In genomic region chr16:57893217-57893558, GRCh38 we compare ENCODE assay signal across 22 cellular contexts.
A peak's percentile ranks its signal among the peaks of the same experiment; 100 is the strongest.
DNase-seq lines count a peak whose midpoint lies in the region; ATAC-seq and TF ChIP-seq lines count a peak whose summit lies in the region.
"Had no signal": no experiment of that assay in that cellular context is flagged by ENCODE, and none has a peak within 500 bp of the region (broad histone marks: within the 10 kb centered on the region; RNA-seq: fewer than 3 reads in every experiment).

No MANE protein-coding gene starts in this region.

- no peak overlapping the region for H2AFZ ChIP-seq in mesenchymal stem cell (ENCODE audit: low read depth, low read length)

- H2BK12ac ChIP-seq in mesenchymal stem cell (ENCODE audit: low read length in 2 of 2), result no peak overlapping the region

- no peaks in the 10 kb centered on the region for H3K9me3 ChIP-seq in mesenchymal stem cell (ENCODE audit: control insufficient read depth, low read length)
- H3K9me3 ChIP-seq in suprapubic skin, result no peaks in the 10 kb centered on the region
- H3K9me3 ChIP-seq: BE2C, heart left ventricle, SK-N-SH, uterus had no signal

- no peak overlapping the region for H2BK15ac ChIP-seq in mesenchymal stem cell (ENCODE audit: low read depth, poor library complexity, severe bottlenecking)

- no peaks in the 10 kb centered on the region for H3K27me3 ChIP-seq in HL-60 (ENCODE audit: insufficient read depth, poor library complexity, severe bottlenecking)
- H3K27me3 ChIP-seq in mesenchymal stem cell (ENCODE audit: control insufficient read depth in 1 of 2, insufficient read depth in 1 of 2, low read length in 2 of 2), result peaks cover 0 to 33% of the 10 kb centered on the region in 2 experiments
- H3K27me3 ChIP-seq in suprapubic skin, result no peaks in the 10 kb centered on the region
- H3K27me3 ChIP-seq: BE2C, heart left ventricle, uterus had no signal

- H3K4me1 ChIP-seq in mesenchymal stem cell (ENCODE audit: control insufficient read depth, insufficient read depth, low read depth, low read length) (peaks cover 30% of the 10 kb centered on the region), suprapubic skin (peaks cover 8% of the 10 kb centered on the region)
- H3K4me1 ChIP-seq: BE2C, uterus had no signal

- peaks cover 84% of the 10 kb centered on the region for H3K4me1 Mint-ChIP-seq in dendritic cell treated with granulocyte-macrophage colony-stimulating factor and Interleukin-4, amounts not matched to agents 40 ng/mL and 50 ng/mL, for 4 days (ENCODE audit: low read depth)
- H3K4me1 Mint-ChIP-seq: activated T-helper 17 cell treated with anti-CD3 and anti-CD28 coated beads, Interleukin-2, amount 50 U/mL, for 72 hours; neural crest cell had no signal

- H3K4me3 Mint-ChIP-seq in dendritic cell treated with granulocyte-macrophage colony-stimulating factor and Interleukin-4, amounts not matched to agents 40 ng/mL and 50 ng/mL, for 4 days, result peak overlapping the region; percentile 75
- H3K4me3 Mint-ChIP-seq: activated naive CD8-positive, alpha-beta T cell treated with anti-CD3 and anti-CD28 coated beads, Interleukin-2, amount 50 U/mL, for 24 hours; activated T-helper 17 cell treated with anti-CD3 and anti-CD28 coated beads, Interleukin-2, amount 50 U/mL, for 72 hours; neural crest cell had no signal

- H3K14ac ChIP-seq in mesenchymal stem cell (ENCODE audit: low read length in 2 of 2), result no peak overlapping the region

- H3K36me3 ChIP-seq in mesenchymal stem cell (ENCODE audit: control insufficient read depth in 1 of 2, insufficient read depth in 2 of 2, low read depth in 1 of 2, low read length in 2 of 2), result no peaks in the 10 kb centered on the region
- H3K36me3 ChIP-seq in suprapubic skin, result no peaks in the 10 kb centered on the region
- H3K36me3 ChIP-seq: BE2C, heart left ventricle, uterus had no signal

- DNase-seq in HL-60 (ENCODE audit: low read depth in 1 of 2, low spot score in 1 of 2), result no peak
- DNase-seq in mesenchymal stem cell, result no peak
- no peak for DNase-seq in suprapubic skin (ENCODE audit: low spot score in 2 of 2)
- no peak for DNase-seq in CD1c-positive myeloid dendritic cell (ENCODE audit: extremely low spot score)
- DNase-seq in AG08396 (ENCODE audit: low spot score), result no peak
- no peak for DNase-seq in epidermal melanocyte (ENCODE audit: insufficient read length, low spot score)
- DNase-seq: activated CD4-positive, alpha-beta T cell treated with anti-CD3 and anti-CD28 coated beads for 1 hour; activated naive CD8-positive, alpha-beta T cell treated with anti-CD3 and anti-CD28 coated beads, Interleukin-2, amount 50 U/mL, for 24 hours; BE2C; DMS 273 treated with DMSO at 0.1 percent for 48 hours; GF-D8; heart left ventricle; NCI-H1436 treated with DMSO at 0.1 percent for 48 hours; NCI-H2171 treated with DMSO at 0.1 percent for 48 hours; SK-N-SH; stimulated activated naive CD4-positive, alpha-beta T cell treated with Interleukin-2 at 50 U/mL for 16 hours; uterus had no signal

- no peaks in the 10 kb centered on the region for H3K9me3 Mint-ChIP-seq in dendritic cell treated with granulocyte-macrophage colony-stimulating factor and Interleukin-4, amounts not matched to agents 40 ng/mL and 50 ng/mL, for 4 days
- H3K9me3 Mint-ChIP-seq: activated naive CD8-positive, alpha-beta T cell treated with anti-CD3 and anti-CD28 coated beads, Interleukin-2, amount 50 U/mL, for 24 hours; activated T-helper 17 cell treated with anti-CD3 and anti-CD28 coated beads, Interleukin-2, amount 50 U/mL, for 72 hours; neural crest cell had no signal

- no peak overlapping the region for H4K91ac ChIP-seq in mesenchymal stem cell (ENCODE audit: low read length)

- peak overlapping the region; percentile 92 for H3K27ac Mint-ChIP-seq in dendritic cell treated with granulocyte-macrophage colony-stimulating factor and Interleukin-4, amounts not matched to agents 40 ng/mL and 50 ng/mL, for 4 days
- H3K27ac Mint-ChIP-seq: activated naive CD8-positive, alpha-beta T cell treated with anti-CD3 and anti-CD28 coated beads, Interleukin-2, amount 50 U/mL, for 24 hours; activated T-helper 17 cell treated with anti-CD3 and anti-CD28 coated beads, Interleukin-2, amount 50 U/mL, for 72 hours had no signal

- H3K27me3 Mint-ChIP-seq in dendritic cell treated with granulocyte-macrophage colony-stimulating factor and Interleukin-4, amounts not matched to agents 40 ng/mL and 50 ng/mL, for 4 days, result no peaks in the 10 kb centered on the region

- no peak overlapping the region for H2BK120ac ChIP-seq in mesenchymal stem cell (ENCODE audit: low read depth, low read length)

- peak overlapping the region; percentile 53 for H3K27ac ChIP-seq in HL-60 (replicated peaks)
- H3K27ac ChIP-seq in mesenchymal stem cell (ENCODE audit: low read length, poor library complexity, severe bottlenecking), result peak overlapping the region; percentile 70
- peak overlapping the region; percentile 9 for H3K27ac ChIP-seq in suprapubic skin
- H3K27ac ChIP-seq: uterus had no signal

- H3K18ac ChIP-seq in mesenchymal stem cell (ENCODE audit: low read depth in 1 of 2, low read length in 2 of 2), result no peak overlapping the region

- no peak overlapping the region for H3K23ac ChIP-seq in mesenchymal stem cell (ENCODE audit: low read length in 2 of 2)

- H3K9ac ChIP-seq in mesenchymal stem cell (ENCODE audit: low read length), result no peak overlapping the region
- H3K9ac ChIP-seq: SK-N-SH had no signal

- ATAC-seq in GM18498 (IDR thresholded peaks at IDR 0.05; ENCODE audit: unreplicated experiment), result no peak
- ATAC-seq: activated naive CD8-positive, alpha-beta T cell treated with anti-CD3 and anti-CD28 coated beads, Interleukin-2, amount 50 U/mL, for 24 hours; activated T-helper 17 cell treated with anti-CD3 and anti-CD28 coated beads, Interleukin-2, amount 50 U/mL, for 72 hours; GM12878 had no signal

- no peaks in the 10 kb centered on the region for H3K79me1 ChIP-seq in mesenchymal stem cell (replicated peaks; ENCODE audit: low read length, poor library complexity, severe bottlenecking)

- H3K4ac ChIP-seq in mesenchymal stem cell (ENCODE audit: low read depth in 1 of 2, low read length in 2 of 2), result no peak overlapping the region

- H3K4me3 ChIP-seq in HL-60 (replicated peaks; ENCODE audit: insufficient read depth, low read length) (no peak overlapping the region), mesenchymal stem cell (ENCODE audit: insufficient read depth in 1 of 2, low read depth in 1 of 2, low read length in 2 of 2) (no peak overlapping the region), suprapubic skin (no peak overlapping the region)
- H3K4me3 ChIP-seq: GM12878, uterus had no signal

- peak overlapping the region; percentile 76 for H2AK5ac ChIP-seq in mesenchymal stem cell (ENCODE audit: low read length, severe bottlenecking)

- no peak overlapping the region for H4K8ac ChIP-seq in mesenchymal stem cell (ENCODE audit: low read length)

- 89% methylated on average over 5 of the region's 5 CpGs for WGBS in mesenchymal stem cell
- WGBS in suprapubic skin, result 96% methylated on average over 5 of the region's 5 CpGs

- no peak overlapping the region for H2BK5ac ChIP-seq in mesenchymal stem cell (ENCODE audit: low read depth, low read length, poor library complexity, severe bottlenecking)

- no peak for TF ChIP-seq EP300 in suprapubic skin (IDR thresholded peaks at IDR 0.05)

- TF ChIP-seq CTCF in HL-60 (IDR thresholded peaks at IDR 0.05; ENCODE audit: insufficient read depth, low read length), result no peak
- TF ChIP-seq CTCF in suprapubic skin (IDR thresholded peaks at IDR 0.05), result no peak

- intact Hi-C loops in dendritic cell treated with granulocyte-macrophage colony-stimulating factor and Interleukin-4, amounts not matched to agents 40 ng/mL and 50 ng/mL, for 4 days (cut with micrococcal nuclease), result loop anchor here (5.0 to 10.0 kb wide), 3 partner anchors 91 to 232 kb away; partner anchors contain the start of genes CFAP20, KATNB1 and KIFC3

- TF ChIP-seq POLR2A in suprapubic skin (IDR thresholded peaks at IDR 0.05), result no peak

- H3K36me3 Mint-ChIP-seq in dendritic cell treated with granulocyte-macrophage colony-stimulating factor and Interleukin-4, amounts not matched to agents 40 ng/mL and 50 ng/mL, for 4 days (ENCODE audit: low read depth), result peaks cover 17% of the 10 kb centered on the region

- no peak overlapping the region for H3K4me2 ChIP-seq in mesenchymal stem cell (ENCODE audit: low read length, poor library complexity, severe bottlenecking)
- H3K4me2 ChIP-seq: SK-N-SH had no signal

Comparison
In these comparisons a context has a peak if more than half of its experiments do, and no peak if none do; other contexts are left out.
1. H3K27ac ChIP-seq: peak in every context shown above with its lines; median percentile 70 in mesenchymal stem cell; 53 in HL-60; 9 in suprapubic skin.